ENCODE assay signal across 21 cellular contexts in genomic region chr5:37695651-37696050, GRCh38.
DNase-seq lines count a peak whose midpoint lies in the region; ATAC-seq, FAIRE-seq and TF ChIP-seq lines count a peak whose summit lies in the region.
"Had no signal": no experiment of that assay in that cellular context is flagged by ENCODE, and none has a peak within 500 bp of the region (broad histone marks: within the 10 kb centered on the region; RNA-seq: fewer than 3 reads in every experiment).

No MANE protein-coding gene starts in this region.

- H3K9me1 ChIP-seq in keratinocyte (ENCODE audit: control insufficient read depth, extremely low read depth, insufficient read depth, low read length): no peaks in the 10 kb centered on the region

- H3K9ac ChIP-seq in PC-3 (ENCODE audit: low read length) (no peak overlapping the region), keratinocyte (ENCODE audit: control insufficient read depth, extremely low read depth, insufficient read depth, low read length) (no peak overlapping the region)
- H3K9ac ChIP-seq: BLaER1, GM23248 had no signal

- H3K27me3 ChIP-seq in PC-3 (ENCODE audit: low read length): no peaks in the 10 kb centered on the region
- no peaks in the 10 kb centered on the region for H3K27me3 ChIP-seq in keratinocyte (ENCODE audit: control insufficient read depth, extremely low read depth, insufficient read depth, low read length)
- H3K27me3 ChIP-seq in gastrocnemius medialis: no peaks in the 10 kb centered on the region
- no peaks in the 10 kb centered on the region for H3K27me3 ChIP-seq in aorta (ENCODE audit: control insufficient read depth in 1 of 2, insufficient read depth in 2 of 2, low read length in 1 of 2)
- H3K27me3 ChIP-seq: BLaER1, SJSA1 had no signal

- 60 to 68% methylated on average over 3 of the region's 3 CpGs for WGBS in aorta, 2 donors

- intact Hi-C loops in PC-3 (cut with micrococcal nuclease) (loop anchor here (2.0 kb wide), 1 partner anchor 27 kb away; no protein-coding TSS in a partner anchor), gastrocnemius medialis (cut with DNase I; ENCODE audit: low total_unique reads) (no loop called here), aorta (cut with DNase I) (no loop called here)

- H4K20me1 ChIP-seq in PC-3 (ENCODE audit: low read length) (no peaks in the 10 kb centered on the region), keratinocyte (ENCODE audit: control insufficient read depth, extremely low read depth, insufficient read depth, low read length) (no peaks in the 10 kb centered on the region)
- H4K20me1 ChIP-seq: BLaER1 had no signal

- H3K36me3 ChIP-seq in HEK293 (ENCODE audit: control insufficient read depth in 2 of 2, insufficient read depth in 1 of 2, low read length in 2 of 2) (no peaks in the 10 kb centered on the region; a peak in 1 of 3 replicates), PC-3 (ENCODE audit: low read depth, low read length) (no peaks in the 10 kb centered on the region), keratinocyte (ENCODE audit: control insufficient read depth in 2 of 2, extremely low read depth in 1 of 2, insufficient read depth in 2 of 2, low read length in 2 of 2) (no peaks in the 10 kb centered on the region), gastrocnemius medialis (no peaks in the 10 kb centered on the region), aorta (ENCODE audit: control insufficient read depth in 1 of 2, insufficient read depth in 2 of 2, low read length in 1 of 2) (no peaks in the 10 kb centered on the region)
- H3K36me3 ChIP-seq: HAP-1 had no signal

- no peak for ATAC-seq in PC-3
- no peak for ATAC-seq in gastrocnemius medialis
- ATAC-seq in GM19455 (IDR thresholded peaks at IDR 0.05; ENCODE audit: unreplicated experiment): no peak
- no peak for ATAC-seq in aorta (ENCODE audit: low FRiP score)
- ATAC-seq: Right ventricle myocardium inferior had no signal

- H2AFZ ChIP-seq in PC-3 (ENCODE audit: low read length): no peak overlapping the region
- no peak overlapping the region for H2AFZ ChIP-seq in keratinocyte (ENCODE audit: control insufficient read depth, low read length)
- H2AFZ ChIP-seq: GM23248 had no signal

- no TSS peak for BruUV-seq in PC-3 (replicated peaks; lab: Mats Ljungman, UMichigan)

- in situ Hi-C loops in gastrocnemius medialis (cut with MboI; ENCODE audit: low sequenced_read_pairs in 4 of 4): no loop called here

- H3K79me2 ChIP-seq in PC-3 (ENCODE audit: low read length): no peaks in the 10 kb centered on the region
- H3K79me2 ChIP-seq in keratinocyte (ENCODE audit: control insufficient read depth, insufficient read depth, low read length): no peaks in the 10 kb centered on the region

- POLR2A ChIA-PET in HEK293 (lab: Yijun Ruan, JAX): no interaction called here
- POLR2A ChIA-PET in PC-3 (lab: Charles Lee; ENCODE audit: unreplicated experiment): no interaction called here

- DNase-seq in PC-3 (no peak), keratinocyte (ENCODE audit: low read depth, low spot score) (no peak), gastrocnemius medialis (no peak), aorta (no peak)
- no peak for DNase-seq in activated naive CD4-positive, alpha-beta T cell (lab: John Stamatoyannopoulos, UW)
- DNase-seq: Caco-2; CD4-positive, alpha-beta T cell; Karpas-422; NCI-H1694 treated with DMSO at 0.1 percent for 48 hours; NCI-H2081 treated with DMSO at 0.1 percent for 48 hours; NCI-H2227 treated with DMSO at 0.1 percent for 48 hours; NCI-H748 treated with DMSO at 0.1 percent for 48 hours had no signal

- CTCF ChIA-PET in HEK293 (lab: Yijun Ruan, JAX): interaction anchor here (0.7 to 1.2 kb wide), 5 partner anchors 8 to 199 kb away, joined by 3 read pairs; no protein-coding TSS in a partner anchor
- CTCF ChIA-PET in PC-3 (lab: Charles Lee): no interaction called here

- no peak overlapping the region for H3K27ac ChIP-seq in HEK293 (ENCODE audit: extremely low read depth, low read depth, low read length)
- peak overlapping the region; percentile 78 for H3K27ac ChIP-seq in PC-3 (ENCODE audit: low read length)
- H3K27ac ChIP-seq in keratinocyte (ENCODE audit: control insufficient read depth, insufficient read depth, low read length): peak overlapping the region; percentile 31
- peak overlapping the region in 3 of 4 donors; percentile 52 to 65 (median 60) for H3K27ac ChIP-seq in gastrocnemius medialis
- H3K27ac ChIP-seq in aorta (ENCODE audit: low read depth in 1 of 2, low read length in 2 of 2): no peak overlapping the region
- H3K27ac ChIP-seq: BLaER1, SJSA1 had no signal

- dilution Hi-C loops in keratinocyte (cut with MboI; ENCODE audit: extremely low pct_ligation_motif_present, low sequenced_read_pairs): no loop called here

- TF ChIP-seq CTCF in HEK293 (tag by site-specific recombination; IDR thresholded peaks at IDR 0.05) (no peak), PC-3 (conservative IDR thresholded peaks at IDR 0.05; ENCODE audit: low read depth, low read length) (no peak), keratinocyte (optimal IDR thresholded peaks at IDR 0.05 in 1 of 3, IDR thresholded peaks at IDR 0.05 in 1 of 3, conservative IDR thresholded peaks at IDR 0.05 in 1 of 3; ENCODE audit: extremely low read depth in 1 of 3, insufficient read depth in 2 of 3, low read length in 3 of 3) (no peak), gastrocnemius medialis (IDR thresholded peaks at IDR 0.05 in 4 of 5, conservative IDR thresholded peaks at IDR 0.05 in 1 of 5) (no peak)

- no peaks in the 10 kb centered on the region for H3K9me2 ChIP-seq in PC-3 (replicated peaks; ENCODE audit: low read length)

- H3F3A ChIP-seq in PC-3 (ENCODE audit: low read length, unreplicated experiment): peaks cover 4% of the 10 kb centered on the region

- H3K4me2 ChIP-seq in PC-3 (ENCODE audit: low read length) (peak overlapping the region; percentile 73), keratinocyte (ENCODE audit: control insufficient read depth, extremely low read depth, insufficient read depth, low read depth, low read length) (peak overlapping the region; percentile 22)
- H3K4me2 ChIP-seq: BLaER1 had no signal

- peaks cover 6% of the 10 kb centered on the region; the same call in 1 of the 2 replicates for H3K4me1 ChIP-seq in HEK293 (ENCODE audit: control insufficient read depth, insufficient read depth, low read length)
- peaks cover 23% of the 10 kb centered on the region for H3K4me1 ChIP-seq in PC-3 (ENCODE audit: insufficient read depth, low read length)
- H3K4me1 ChIP-seq in keratinocyte (ENCODE audit: control insufficient read depth, extremely low read depth, insufficient read depth, low read length): peaks cover 16% of the 10 kb centered on the region
- H3K4me1 ChIP-seq in gastrocnemius medialis: peaks cover 9 to 22% of the 10 kb centered on the region in 2 donors
- H3K4me1 ChIP-seq in aorta (ENCODE audit: control insufficient read depth in 1 of 2, insufficient read depth in 2 of 2, low read length in 2 of 2): no peaks in the 10 kb centered on the region
- H3K4me1 ChIP-seq: BLaER1, HAP-1 had no signal

- no peak for FAIRE-seq in keratinocyte (lab: Jason Lieb, UNC)
- FAIRE-seq: G401.6, GM12892 had no signal

- H3K9me3 ChIP-seq in HEK293 (ENCODE audit: control insufficient read depth, insufficient read depth, low read depth, low read length): no peaks in the 10 kb centered on the region
- no peaks in the 10 kb centered on the region for H3K9me3 ChIP-seq in PC-3 (ENCODE audit: low read length)
- no peaks in the 10 kb centered on the region for H3K9me3 ChIP-seq in keratinocyte (ENCODE audit: control insufficient read depth, low read depth, low read length)
- H3K9me3 ChIP-seq in gastrocnemius medialis: no peaks in the 10 kb centered on the region
- H3K9me3 ChIP-seq in aorta (ENCODE audit: control insufficient read depth, low read length): no peaks in the 10 kb centered on the region
- H3K9me3 ChIP-seq: Caco-2, HAP-1, SJSA1 had no signal

- H3K4me3 ChIP-seq in HEK293 (ENCODE audit: low read depth, low read length) (no peak overlapping the region), PC-3 (ENCODE audit: low read length) (no peak overlapping the region), keratinocyte (ENCODE audit: control insufficient read depth in 2 of 3, extremely low read depth in 1 of 3, insufficient read depth in 2 of 3, low read depth in 1 of 3, low read length in 3 of 3) (no peak overlapping the region), gastrocnemius medialis (no peak overlapping the region), aorta (ENCODE audit: low read length in 2 of 2) (no peak overlapping the region)
- H3K4me3 ChIP-seq: BLaER1, GM23248, HAP-1, SJSA1 had no signal

- no peak for TF ChIP-seq POLR2A in gastrocnemius medialis (IDR thresholded peaks at IDR 0.05)

TF ChIP-seq in HEK293, 187 proteins besides CTCF, POLR2A, EP300 and RAD21:
- TF ChIP-seq ZNF560 (tag by site-specific recombination; IDR thresholded peaks at IDR 0.05; ENCODE audit: borderline replicate concordance) (no peak), ZNF792 (tag by site-specific recombination; IDR thresholded peaks at IDR 0.05) (no peak), ZNF174 (tag by site-specific recombination; IDR thresholded peaks at IDR 0.05) (no peak), ZNF10 (tag by site-specific recombination; IDR thresholded peaks at IDR 0.05) (peak; percentile 57), ZNF658 (tag by site-specific recombination; IDR thresholded peaks at IDR 0.05) (no peak), KLF16 (tag by site-specific recombination; IDR thresholded peaks at IDR 0.05) (no peak)

Comparison
In these comparisons a context has a peak if more than half of its experiments do, and no peak if none do; other contexts are left out.
1. H3K27ac ChIP-seq: peak in PC-3 (single experiment), keratinocyte (single experiment) and gastrocnemius medialis (3 of 4); none in HEK293 (single experiment) and aorta (0 of 2).